Comparison of ENCODE assay signal across 13 cellular contexts in genomic region chr12:58365087-58365390, GRCh38.
"Had no signal": no experiment of that assay in that cellular context is flagged by ENCODE, and none has a peak within 500 bp of the region (broad histone marks: within the 10 kb centered on the region; RNA-seq: fewer than 3 reads in every experiment).

No MANE protein-coding gene starts in this region.

- ATAC-seq: activated naive CD4-positive, alpha-beta T cell treated with anti-CD3 and anti-CD28 coated beads, Interleukin-2, amount 50 U/mL, for 72 hours had no signal

- H3K9me3 ChIP-seq: heart right ventricle, left lung, ovary, stomach, thoracic aorta had no signal

- H3K4me3 ChIP-seq: heart right ventricle, left lung, ovary, stomach, thoracic aorta had no signal

- H3K27ac ChIP-seq: heart right ventricle, left lung, ovary, thoracic aorta had no signal

- H3K36me3 ChIP-seq: heart right ventricle, left lung, ovary, stomach, thoracic aorta had no signal

- FAIRE-seq: colon, frontal cortex had no signal

- H3K27me3 ChIP-seq: heart right ventricle, left lung, ovary, stomach had no signal

- DNase-seq: activated CD4-positive, alpha-beta T cell treated with anti-CD3 and anti-CD28 coated beads, Interleukin-2, amount 50 U/mL, for 1 hour; activated CD4-positive, CD25-positive, alpha-beta regulatory T cell; activated T-cell treated with anti-CD3 and anti-CD28 coated beads for 4 hours; heart right ventricle; left lung; ovary; stimulated activated CD4-positive, alpha-beta T cell treated with anti-CD3 and anti-CD28 coated beads, Interleukin-15, amount 100 ng/mL, for 24 hours; stimulated activated CD4-positive, alpha-beta T cell treated with anti-CD3 and anti-CD28 coated beads, Interleukin-4, amount 100 ng/mL, for 4 hours; stomach had no signal

- H3K4me1 ChIP-seq: heart right ventricle, left lung, stomach had no signal
